8 cellular contexts compared by ENCODE assay signal in genomic region chr3:36868614-36869436, GRCh38.
DNase-seq lines count a peak whose midpoint lies in the region; ATAC-seq and TF ChIP-seq lines count a peak whose summit lies in the region.

No MANE protein-coding gene starts in this region.

- no peaks in the 10 kb centered on the region for H3K27me3 ChIP-seq in SJCRH30
- H3K27me3 ChIP-seq in prostate gland (replicated peaks; ENCODE audit: insufficient read depth), result no peaks in the 10 kb centered on the region

- WGBS in prostate gland, result 15% methylated on average over 2 of the region's 2 CpGs

- DNase-seq in GM04504 (ENCODE audit: low read depth) (peak; percentile 25), KG1 (lab: John Stamatoyannopoulos, UW) (peak; percentile 38), SJCRH30 (peak; percentile 13 to 69), Right ventricle myocardium superior (no peak), prostate gland (ENCODE audit: low spot score) (peak; percentile 38), NK-92 (lab: John Stamatoyannopoulos, UW; ENCODE audit: unreplicated experiment) (no peak)
- DNase-seq in activated naive CD4-positive, alpha-beta T cell treated with anti-CD3 and anti-CD28 coated beads, Interleukin-2, amount 50 U/mL, for 72 hours (ENCODE audit: low spot score in 2 of 2), result peak in 1 of 2 donors; percentile 23

- TF ChIP-seq POLR2A in prostate gland (IDR thresholded peaks at IDR 0.05), result no peak

- intact Hi-C loops in Right ventricle myocardium superior (cut with DNase I), result no loop called here
- intact Hi-C loops in prostate gland (cut with DNase I), result loop anchor here (2.0 kb wide), 1 partner anchor 140 kb away; no protein-coding TSS in a partner anchor

- ATAC-seq in GM21737 (IDR thresholded peaks at IDR 0.05; ENCODE audit: unreplicated experiment) (peak; percentile 88), Right ventricle myocardium superior (ENCODE audit: poor library complexity) (peak; percentile 85)
- peak; percentile 81 to 88 for ATAC-seq in activated naive CD4-positive, alpha-beta T cell treated with anti-CD3 and anti-CD28 coated beads, Interleukin-2, amount 50 U/mL, for 72 hours

- peak; percentile 58 to 73 (median 66) for TF ChIP-seq CTCF in prostate gland (IDR thresholded peaks at IDR 0.05)

- H3K4me3 ChIP-seq in SJCRH30, result no peak overlapping the region
- H3K4me3 ChIP-seq in prostate gland, result no peak overlapping the region

- H3K27ac ChIP-seq in SJCRH30 (no peak overlapping the region), prostate gland (no peak overlapping the region)

- H3K9me3 ChIP-seq in SJCRH30 (replicated peaks) (no peaks in the 10 kb centered on the region), prostate gland (no peaks in the 10 kb centered on the region)

- no peak overlapping the region for H3K27ac Mint-ChIP-seq in activated naive CD4-positive, alpha-beta T cell treated with anti-CD3 and anti-CD28 coated beads, Interleukin-2, amount 50 U/mL, for 72 hours

- H3K36me3 Mint-ChIP-seq in activated naive CD4-positive, alpha-beta T cell treated with anti-CD3 and anti-CD28 coated beads, Interleukin-2, amount 50 U/mL, for 72 hours, result no peaks in the 10 kb centered on the region

- H3K4me1 ChIP-seq in SJCRH30, result no peaks in the 10 kb centered on the region
- no peaks in the 10 kb centered on the region for H3K4me1 ChIP-seq in prostate gland (replicated peaks)

- H3K36me3 ChIP-seq in SJCRH30, result no peaks in the 10 kb centered on the region
- H3K36me3 ChIP-seq in prostate gland, result no peaks in the 10 kb centered on the region

- H3K9me3 Mint-ChIP-seq in activated naive CD4-positive, alpha-beta T cell treated with anti-CD3 and anti-CD28 coated beads, Interleukin-2, amount 50 U/mL, for 72 hours, result no peaks in the 10 kb centered on the region

Comparison
In these comparisons a context has a peak if more than half of its experiments do, and no peak if none do; other contexts are left out.
1. DNase-seq: peak in GM04504 (single experiment), KG1 (single experiment), SJCRH30 (2 of 2) and prostate gland (single experiment); none in Right ventricle myocardium superior (single experiment) and NK-92 (single experiment).
2. Peak in every context shown above with its lines, with median percentiles within 50 percentile points of each other: ATAC-seq.